In genomic region chr12:121581681-121582439, GRCh38 we compare ENCODE assay signal across 9 cellular contexts. TPM values are rescaled to one million over a fixed set of nuclear protein-coding genes. Genes with fewer than 3 reads are reported as not detected.
DNase-seq lines count a peak whose midpoint lies in the region; ATAC-seq, FAIRE-seq and TF ChIP-seq lines count a peak whose summit lies in the region.
"Had no signal": no experiment of that assay in that cellular context is flagged by ENCODE, and none has a peak within 500 bp of the region (broad histone marks: within the 10 kb centered on the region; RNA-seq: fewer than 3 reads in every experiment).

No MANE protein-coding gene starts in this region.

- H3K36me3 ChIP-seq in BLaER1 (no peaks in the 10 kb centered on the region), KOPT-K1 (ENCODE audit: insufficient read depth, low read length) (no peaks in the 10 kb centered on the region), astrocyte (ENCODE audit: insufficient read depth, low read length) (no peaks in the 10 kb centered on the region)

- peak overlapping the region; percentile 81 for H3K27ac Mint-ChIP-seq in astrocyte (ENCODE audit: unreplicated experiment)
- peak overlapping the region; percentile 99 for H3K27ac Mint-ChIP-seq in stimulated activated memory B cell treated with anti-CD40 and anti-IgM and Interleukin-4, amounts not matched to agents 10 μg/mL and 1 μg/mL and 100 μg/mL, for 72 hours

- TF ChIP-seq CTCF in astrocyte (IDR thresholded peaks at IDR 0.05; ENCODE audit: insufficient read depth, low read depth, low read length) (peak; percentile 7), D721Med (IDR thresholded peaks at IDR 0.05; ENCODE audit: insufficient read depth, missing control alignments) (no peak)

- no peaks in the 10 kb centered on the region for H3K9me3 ChIP-seq in BLaER1
- H3K9me3 ChIP-seq in KOPT-K1 (ENCODE audit: insufficient read depth, low read length, poor library complexity, severe bottlenecking), result no peaks in the 10 kb centered on the region
- H3K9me3 ChIP-seq in astrocyte (ENCODE audit: insufficient read depth, low read depth, low read length), result no peaks in the 10 kb centered on the region
- no peaks in the 10 kb centered on the region for H3K9me3 ChIP-seq in iPS-18c (ENCODE audit: control insufficient read depth, insufficient read depth, low read length)

- peak overlapping the region; percentile 79 for H2AFZ ChIP-seq in astrocyte (ENCODE audit: low read depth, low read length)

- H4K20me1 ChIP-seq in BLaER1, result no peaks in the 10 kb centered on the region
- no peaks in the 10 kb centered on the region for H4K20me1 ChIP-seq in astrocyte (ENCODE audit: insufficient read depth, low read length)

- H3K9ac ChIP-seq in BLaER1 (peak overlapping the region; percentile 90), astrocyte (ENCODE audit: low read length) (peak overlapping the region; percentile 85)

- DNase-seq in astrocyte (ENCODE audit: low read depth) (no peak), SHP77 (lab: John Stamatoyannopoulos, UW) (no peak), D721Med (ENCODE audit: insufficient read length, low spot score) (no peak)

- peak overlapping the region; percentile 89 for H3K4me3 Mint-ChIP-seq in astrocyte (ENCODE audit: unreplicated experiment)
- H3K4me3 Mint-ChIP-seq in stimulated activated memory B cell treated with anti-CD40 and anti-IgM and Interleukin-4, amounts not matched to agents 10 μg/mL and 1 μg/mL and 100 μg/mL, for 72 hours, result peak overlapping the region; percentile 95

- no peak for ATAC-seq in stimulated activated memory B cell treated with anti-CD40 and anti-IgM and Interleukin-4, amounts not matched to agents 10 μg/mL and 1 μg/mL and 100 μg/mL, for 72 hours
- no peak for ATAC-seq in HG02610 (IDR thresholded peaks at IDR 0.05; ENCODE audit: unreplicated experiment)

- no peaks in the 10 kb centered on the region for H3K9me3 Mint-ChIP-seq in astrocyte (ENCODE audit: unreplicated experiment)
- no peaks in the 10 kb centered on the region for H3K9me3 Mint-ChIP-seq in stimulated activated memory B cell treated with anti-CD40 and anti-IgM and Interleukin-4, amounts not matched to agents 10 μg/mL and 1 μg/mL and 100 μg/mL, for 72 hours

- H3K36me3 Mint-ChIP-seq in astrocyte (ENCODE audit: low read depth, unreplicated experiment), result no peaks in the 10 kb centered on the region
- H3K36me3 Mint-ChIP-seq in stimulated activated memory B cell treated with anti-CD40 and anti-IgM and Interleukin-4, amounts not matched to agents 10 μg/mL and 1 μg/mL and 100 μg/mL, for 72 hours, result no peaks in the 10 kb centered on the region

- H3K27me3 Mint-ChIP-seq in astrocyte (ENCODE audit: low read depth, unreplicated experiment), result no peaks in the 10 kb centered on the region
- H3K27me3 Mint-ChIP-seq in stimulated activated memory B cell treated with anti-CD40 and anti-IgM and Interleukin-4, amounts not matched to agents 10 μg/mL and 1 μg/mL and 100 μg/mL, for 72 hours, result no peaks in the 10 kb centered on the region

- H3K4me3 ChIP-seq in BLaER1, result peak overlapping the region; percentile 78
- H3K4me3 ChIP-seq in astrocyte (ENCODE audit: insufficient read depth, low read depth, low read length), result peak overlapping the region; percentile 66
- peak overlapping the region; percentile 79 for H3K4me3 ChIP-seq in iPS-18c (ENCODE audit: insufficient read depth, low read depth, low read length)
- H3K4me3 ChIP-seq: lung had no signal

- H3K4me2 ChIP-seq in BLaER1 (peak overlapping the region; percentile 91), astrocyte (ENCODE audit: low read length) (peak overlapping the region; percentile 86)

- H3K4me1 ChIP-seq in BLaER1 (peaks cover 71% of the 10 kb centered on the region), astrocyte (ENCODE audit: insufficient read depth, low read length) (peaks cover 44% of the 10 kb centered on the region)

- H3K27ac ChIP-seq in BLaER1 (0 out of 2 replicates have a peak overlapping the region, but pooled peaks have one; percentile 64), KOPT-K1 (ENCODE audit: low read depth, low read length, poor library complexity, severe bottlenecking) (peak overlapping the region; percentile 78), astrocyte (ENCODE audit: low read depth, low read length) (no peak overlapping the region)

- peaks cover 33% of the 10 kb centered on the region for H3K4me1 Mint-ChIP-seq in astrocyte (ENCODE audit: low read depth, unreplicated experiment)
- H3K4me1 Mint-ChIP-seq in stimulated activated memory B cell treated with anti-CD40 and anti-IgM and Interleukin-4, amounts not matched to agents 10 μg/mL and 1 μg/mL and 100 μg/mL, for 72 hours, result peaks cover 38% of the 10 kb centered on the region

- no peaks in the 10 kb centered on the region for H3K79me2 ChIP-seq in astrocyte (ENCODE audit: insufficient read depth, low read length)

- H3K27me3 ChIP-seq in BLaER1 (no peaks in the 10 kb centered on the region), astrocyte (ENCODE audit: insufficient read depth, low read length) (no peaks in the 10 kb centered on the region)

- FAIRE-seq in astrocyte (lab: Jason Lieb, UNC) (no peak), D721Med (lab: Jason Lieb, UNC) (no peak)

RNA-seq across cellular contexts. Expression of gene KDM2B, which starts 1.0 kb away (rescaled TPM):
- 21.3 and 23.4 TPM in 2 replicates for total RNA-seq in astrocyte

RNA-seq across cellular contexts. Expression of gene ORAI1, which starts 44.5 kb away (rescaled TPM):
- 16.5 and 20.4 TPM in 2 replicates for total RNA-seq in astrocyte
